In the genomic region with DNA sequence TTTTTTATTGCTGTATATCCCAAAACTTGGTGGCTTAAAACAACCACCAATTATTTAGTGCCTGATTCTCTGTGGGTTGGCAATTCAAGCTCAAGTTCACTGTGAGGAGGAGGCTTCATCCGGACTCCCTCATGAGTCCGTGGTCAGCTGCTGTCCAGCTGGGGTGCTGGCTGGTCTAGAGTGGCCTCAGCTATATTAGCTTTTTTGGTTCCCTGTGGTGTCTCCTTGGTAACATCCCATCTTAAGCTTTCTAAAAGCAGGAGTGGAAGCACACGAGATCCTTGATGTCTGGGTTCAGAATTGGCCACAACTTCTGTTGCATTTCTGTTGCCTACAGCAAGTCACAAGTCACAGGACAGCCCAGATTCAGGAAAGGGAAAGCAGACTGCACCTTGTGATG, we compare ENCODE assay signal across 26 cellular contexts.
"Had no signal": no experiment of that assay in that cellular context is flagged by ENCODE, and none has a peak within 500 bp of the region (broad histone marks: within the 10 kb centered on the region; RNA-seq: fewer than 3 reads in every experiment).

No MANE protein-coding gene starts in this region.

- ATAC-seq: heart left ventricle; mucosa of descending colon; naive thymus-derived CD8-positive, alpha-beta T cell; right lobe of liver; stimulated activated naive B cell treated with anti-CD40 and anti-IgM and Interleukin-4, amounts not matched to agents 10 μg/mL and 1 μg/mL and 100 μg/mL, for 72 hours; stimulated activated naive CD8-positive, alpha-beta T cell treated with anti-CD3 and anti-CD28 coated beads, Interleukin-15, Interleukin-2, amounts not matched to agents 100 U/mL and 50 U/mL, for 24 hours had no signal

- DNase-seq: heart left ventricle; hypothalamus; immature natural killer cell; left ventricle myocardium inferior; midbrain; mucosa of descending colon; naive thymus-derived CD8-positive, alpha-beta T cell; occipital lobe; right lobe of liver; stimulated activated CD4-positive, alpha-beta T cell treated with anti-CD3 and anti-CD28 coated beads, Interleukin-2, amount 100 ng/mL, for 24 hours; stimulated activated CD4-positive, alpha-beta T cell treated with anti-CD3 and anti-CD28 coated beads, Interleukin-4, amount 100 ng/mL, for 1 hour; stimulated activated naive B cell treated with anti-CD40 and anti-IgM and Interleukin-4, amounts not matched to agents 10 μg/mL and 1 μg/mL and 100 μg/mL, for 72 hours; stimulated activated naive CD8-positive, alpha-beta T cell treated with anti-CD3 and anti-CD28 coated beads, Interleukin-15, Interleukin-2, amounts not matched to agents 100 U/mL and 50 U/mL, for 24 hours; stomach; testis; thyroid gland; transverse colon; upper lobe of left lung had no signal

- H3K4me2 ChIP-seq: smooth muscle cell had no signal

- FAIRE-seq: islet of Langerhans had no signal

- H3K36me3 Mint-ChIP-seq: naive thymus-derived CD8-positive, alpha-beta T cell; stimulated activated naive B cell treated with anti-CD40 and anti-IgM and Interleukin-4, amounts not matched to agents 10 μg/mL and 1 μg/mL and 100 μg/mL, for 72 hours had no signal

- H3K27ac ChIP-seq: heart left ventricle, left ventricle myocardium inferior, neutrophil, right atrium auricular region, right lobe of liver, stomach, testis, thyroid gland, transverse colon, upper lobe of left lung had no signal

- H3K27ac Mint-ChIP-seq: immature natural killer cell; naive thymus-derived CD8-positive, alpha-beta T cell; nephron; progenitor cell of endocrine pancreas; stimulated activated naive B cell treated with anti-CD40 and anti-IgM and Interleukin-4, amounts not matched to agents 10 μg/mL and 1 μg/mL and 100 μg/mL, for 72 hours had no signal

- H3K9me3 ChIP-seq: mucosa of descending colon, neutrophil, right atrium auricular region, right lobe of liver, stomach, testis, thyroid gland, transverse colon, upper lobe of left lung had no signal

- H3K4me1 ChIP-seq: thyroid gland had no signal

- H3K27me3 ChIP-seq: heart left ventricle, neutrophil, right atrium auricular region, right lobe of liver, stomach, testis, thyroid gland, transverse colon, upper lobe of left lung had no signal

- H3K36me3 ChIP-seq: heart left ventricle, left ventricle myocardium inferior, neutrophil, right atrium auricular region, right lobe of liver, stomach, thyroid gland, transverse colon, upper lobe of left lung had no signal

- H3K9me3 Mint-ChIP-seq: neural crest cell had no signal

- H3K4me3 ChIP-seq: heart left ventricle, left ventricle myocardium inferior, lung, mucosa of descending colon, right atrium auricular region, right lobe of liver, smooth muscle cell, stomach, testis, thyroid gland, transverse colon, upper lobe of left lung had no signal
